ENCODE assay signal across 8 cellular contexts in genomic region chr19:40091205-40092129, GRCh38. TPM values are rescaled to one million over a fixed set of nuclear protein-coding genes. Genes with fewer than 3 reads are reported as not detected.
DNase-seq lines count a peak whose midpoint lies in the region; ATAC-seq lines count a peak whose summit lies in the region.

No MANE protein-coding gene starts in this region.

- peak overlapping the region; percentile 100 for H3K4me3 Mint-ChIP-seq in T-helper 1 cell treated with Interleukin-12 subunit alpha and Interleukin-12 subunit beta and Interleukin-4 antibody, amounts not matched to agents 30 μg/mL and 1 μg/mL, for 36 hours
- H3K4me3 Mint-ChIP-seq in immature natural killer cell = peak overlapping the region; percentile 95 to 100 (median 99)

- no peaks in the 10 kb centered on the region for H3K27me3 Mint-ChIP-seq in T-helper 1 cell treated with Interleukin-12 subunit alpha and Interleukin-12 subunit beta and Interleukin-4 antibody, amounts not matched to agents 30 μg/mL and 1 μg/mL, for 36 hours (ENCODE audit: low read depth)
- H3K27me3 Mint-ChIP-seq in immature natural killer cell (ENCODE audit: low read depth in 3 of 3) = peaks cover 5 to 9% (median 7%) of the 10 kb centered on the region in 3 donors

- peak overlapping the region; percentile 85 for H3K27ac ChIP-seq in substantia nigra (ENCODE audit: low read depth, low read length, poor library complexity, severe bottlenecking)

- no peak for ATAC-seq in activated naive CD4-positive, alpha-beta T cell treated with anti-CD3 and anti-CD28 coated beads, Interleukin-2, amount 50 U/mL, for 72 hours
- ATAC-seq in HG02938 (IDR thresholded peaks at IDR 0.05; ENCODE audit: unreplicated experiment) (no peak), HG03571 (IDR thresholded peaks at IDR 0.05; ENCODE audit: unreplicated experiment) (no peak)

- H3K4me1 Mint-ChIP-seq in T-helper 1 cell treated with Interleukin-12 subunit alpha and Interleukin-12 subunit beta and Interleukin-4 antibody, amounts not matched to agents 30 μg/mL and 1 μg/mL, for 36 hours (ENCODE audit: low read depth) = peaks cover 32% of the 10 kb centered on the region
- H3K4me1 Mint-ChIP-seq in immature natural killer cell = peaks cover 43 to 45% of the 10 kb centered on the region in 2 donors

- H3K36me3 Mint-ChIP-seq in T-helper 1 cell treated with Interleukin-12 subunit alpha and Interleukin-12 subunit beta and Interleukin-4 antibody, amounts not matched to agents 30 μg/mL and 1 μg/mL, for 36 hours (ENCODE audit: low read depth) = peaks cover 20% of the 10 kb centered on the region
- H3K36me3 Mint-ChIP-seq in activated naive CD4-positive, alpha-beta T cell treated with anti-CD3 and anti-CD28 coated beads, Interleukin-2, amount 50 U/mL, for 72 hours = peaks cover 21 to 27% of the 10 kb centered on the region in 2 donors
- H3K36me3 Mint-ChIP-seq in immature natural killer cell = peaks cover 0 to 4% (median 0%) of the 10 kb centered on the region in 3 donors

- H3K9me3 Mint-ChIP-seq in T-helper 1 cell treated with Interleukin-12 subunit alpha and Interleukin-12 subunit beta and Interleukin-4 antibody, amounts not matched to agents 30 μg/mL and 1 μg/mL, for 36 hours = peaks cover 20% of the 10 kb centered on the region
- H3K9me3 Mint-ChIP-seq in activated naive CD4-positive, alpha-beta T cell treated with anti-CD3 and anti-CD28 coated beads, Interleukin-2, amount 50 U/mL, for 72 hours = peaks cover 0 to 4% of the 10 kb centered on the region in 2 donors
- peaks cover 0 to 3% (median 0%) of the 10 kb centered on the region in 6 donors for H3K9me3 Mint-ChIP-seq in immature natural killer cell

- DNase-seq in T-helper 1 cell (no peak), immature natural killer cell (no peak), substantia nigra (lab: John Stamatoyannopoulos, UW) (no peak)
- no peak for DNase-seq in activated naive CD4-positive, alpha-beta T cell treated with anti-CD3 and anti-CD28 coated beads, Interleukin-2, amount 50 U/mL, for 72 hours (ENCODE audit: low spot score in 2 of 2)
- DNase-seq in NK-92 treated with Interleukin-12 subunit alpha and Interleukin-12 subunit beta, amount 100 ng/mL, for 24 hours (lab: John Stamatoyannopoulos, UW) = no peak

- peak overlapping the region; percentile 100 for H3K27ac Mint-ChIP-seq in T-helper 1 cell treated with Interleukin-12 subunit alpha and Interleukin-12 subunit beta and Interleukin-4 antibody, amounts not matched to agents 30 μg/mL and 1 μg/mL, for 36 hours
- peak overlapping the region; percentile 95 to 99 for H3K27ac Mint-ChIP-seq in activated naive CD4-positive, alpha-beta T cell treated with anti-CD3 and anti-CD28 coated beads, Interleukin-2, amount 50 U/mL, for 72 hours
- peak overlapping the region; percentile 94 to 100 (median 99) for H3K27ac Mint-ChIP-seq in immature natural killer cell

RNA-seq across cellular contexts. Expression of gene ZNF780A, which starts 0.7 kb away (rescaled TPM):
- total RNA-seq in activated naive CD4-positive, alpha-beta T cell treated with anti-CD3 and anti-CD28 coated beads, Interleukin-2, amount 50 U/mL, for 72 hours = 10 to 100 TPM; 12.7 to 17.8 TPM
- polyA plus RNA-seq in immature natural killer cell = 10 to 100 TPM in 2 of 3 donors, 1 to 10 TPM in 1; 9.7 to 17.3 (median 12.4) TPM

RNA-seq across cellular contexts. Expression of gene ZNF780B, which starts 35.4 kb away (rescaled TPM):
- total RNA-seq in activated naive CD4-positive, alpha-beta T cell treated with anti-CD3 and anti-CD28 coated beads, Interleukin-2, amount 50 U/mL, for 72 hours = 10 to 100 TPM in 1 of 2 donors, 1 to 10 TPM in 1; 5.4 to 21.5 TPM
- polyA plus RNA-seq in immature natural killer cell = 10 to 100 TPM in 1 of 3 donors, 1 to 10 TPM in 2; 7.1 to 10.6 (median 9.5) TPM
